ENCODE assay signal across 14 cellular contexts in the genomic region with DNA sequence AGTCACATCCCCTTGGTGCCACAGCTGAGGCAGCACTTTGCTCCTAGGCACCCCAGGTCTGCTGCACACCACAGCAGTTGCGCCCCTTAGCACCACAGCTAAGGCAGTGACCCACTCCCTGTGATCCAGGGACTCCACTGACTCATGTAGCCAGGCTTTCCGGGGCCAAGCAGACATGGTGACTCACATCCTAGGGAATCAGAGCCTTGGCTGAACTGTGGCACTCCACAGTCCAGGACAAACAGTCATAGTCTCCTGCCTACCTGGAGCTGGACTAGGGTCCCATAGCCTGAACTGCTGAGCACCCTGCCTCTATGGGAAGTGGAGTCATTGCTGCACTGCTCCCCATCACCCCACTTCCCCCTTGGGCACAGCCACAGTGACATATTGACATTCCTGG.
DNase-seq lines count a peak whose midpoint lies in the region; ATAC-seq and TF ChIP-seq lines count a peak whose summit lies in the region.
"Had no signal": no experiment of that assay in that cellular context is flagged by ENCODE, and none has a peak within 500 bp of the region (broad histone marks: within the 10 kb centered on the region; RNA-seq: fewer than 3 reads in every experiment).

No MANE protein-coding gene starts in this region.

- H3K9me3 ChIP-seq in heart left ventricle (peaks cover 0 to 23% (median 8%) of the 10 kb centered on the region in 12 donors), left ventricle myocardium inferior (replicated peaks) (peaks cover 23% of the 10 kb centered on the region), adrenal gland (replicated peaks in 1 of 3) (no peaks in the 10 kb centered on the region), upper lobe of right lung (no peaks in the 10 kb centered on the region)
- H3K9me3 ChIP-seq: lower lobe of right lung, prostate gland had no signal

- 78 to 82% (median 79%) methylated on average over 2 of the region's 2 CpGs for WGBS in heart left ventricle, 4 donors
- 46 to 66% methylated on average over 2 of the region's 2 CpGs; no CpG with 5 or more reads in 2 of the 4 donors for WGBS in adrenal gland, 4 donors

- H3K4me3 ChIP-seq in heart left ventricle (no peak overlapping the region), left ventricle myocardium inferior (no peak overlapping the region), adrenal gland (no peak overlapping the region), upper lobe of right lung (no peak overlapping the region)
- H3K4me3 ChIP-seq: lower lobe of right lung, prostate gland had no signal

- ATAC-seq in heart left ventricle (peak in 3 of 4 donors; percentile 18 to 79 (median 70)), upper lobe of right lung (peak; percentile 25), HG02623 (IDR thresholded peaks at IDR 0.05; ENCODE audit: unreplicated experiment) (no peak), GM18498 (IDR thresholded peaks at IDR 0.05; ENCODE audit: unreplicated experiment) (no peak), GM19324 (IDR thresholded peaks at IDR 0.05; ENCODE audit: low FRiP score, unreplicated experiment) (no peak)

- TF ChIP-seq POLR2A in heart left ventricle (IDR thresholded peaks at IDR 0.05), result no peak
- TF ChIP-seq POLR2A in adrenal gland (IDR thresholded peaks at IDR 0.05), result no peak

- TF ChIP-seq CTCF in heart left ventricle (IDR thresholded peaks at IDR 0.05), result no peak
- no peak for TF ChIP-seq CTCF in left ventricle myocardium inferior (IDR thresholded peaks at IDR 0.05; ENCODE audit: borderline replicate concordance)
- TF ChIP-seq CTCF in adrenal gland (IDR thresholded peaks at IDR 0.05), result no peak
- TF ChIP-seq CTCF in upper lobe of right lung (IDR thresholded peaks at IDR 0.05), result no peak

- intact Hi-C loops in heart left ventricle (cut with DNase I), result no loop called here
- intact Hi-C loops in left ventricle myocardium inferior (cut with micrococcal nuclease), result no loop called here
- intact Hi-C loops in adrenal gland (cut with DNase I), result no loop called here
- intact Hi-C loops in upper lobe of right lung (cut with DNase I), result no loop called here

- H3K36me3 ChIP-seq in heart left ventricle (no peaks in the 10 kb centered on the region), left ventricle myocardium inferior (no peaks in the 10 kb centered on the region), adrenal gland (replicated peaks in 1 of 2) (no peaks in the 10 kb centered on the region), upper lobe of right lung (no peaks in the 10 kb centered on the region)
- H3K36me3 ChIP-seq: lower lobe of right lung, prostate gland had no signal

- H3K4me1 ChIP-seq in heart left ventricle (no peaks in the 10 kb centered on the region), left ventricle myocardium inferior (no peaks in the 10 kb centered on the region), adrenal gland (replicated peaks in 1 of 2) (no peaks in the 10 kb centered on the region), upper lobe of right lung (no peaks in the 10 kb centered on the region)
- H3K4me1 ChIP-seq: lower lobe of right lung, prostate gland had no signal

- H3K27ac ChIP-seq in heart left ventricle (no peak overlapping the region), left ventricle myocardium inferior (replicated peaks) (no peak overlapping the region), adrenal gland (no peak overlapping the region), upper lobe of right lung (no peak overlapping the region)
- H3K27ac ChIP-seq: lower lobe of right lung, prostate gland had no signal

- H3K27me3 ChIP-seq in heart left ventricle, result no peaks in the 10 kb centered on the region
- no peaks in the 10 kb centered on the region for H3K27me3 ChIP-seq in left ventricle myocardium inferior (ENCODE audit: low read depth)
- no peaks in the 10 kb centered on the region for H3K27me3 ChIP-seq in adrenal gland
- no peaks in the 10 kb centered on the region for H3K27me3 ChIP-seq in upper lobe of right lung

- DNase-seq in heart left ventricle (no peak), left ventricle myocardium inferior (no peak), adrenal gland (peak; percentile 52 to 82 (median 75)), glomerular endothelial cell (ENCODE audit: extremely low read depth, low read depth, low spot score) (peak; percentile 31), upper lobe of right lung (no peak)
- DNase-seq: activated T-cell treated with anti-CD3 and anti-CD28 coated beads, Interleukin-2, amount 50 U/mL, for 24 hours; effector CD4-positive, alpha-beta T cell; KBM-7; lower lobe of right lung; NCI-H524 had no signal

Comparison
In these comparisons a context has a peak if more than half of its experiments do, and no peak if none do; other contexts are left out.
1. ATAC-seq: peak in heart left ventricle (3 of 4) and upper lobe of right lung (single experiment); none in HG02623 (single experiment), GM18498 (single experiment) and GM19324 (single experiment).
2. DNase-seq: peak in adrenal gland (7 of 7) and glomerular endothelial cell (single experiment); none in heart left ventricle (0 of 5), left ventricle myocardium inferior (single experiment) and upper lobe of right lung (single experiment).